In the genomic region with DNA sequence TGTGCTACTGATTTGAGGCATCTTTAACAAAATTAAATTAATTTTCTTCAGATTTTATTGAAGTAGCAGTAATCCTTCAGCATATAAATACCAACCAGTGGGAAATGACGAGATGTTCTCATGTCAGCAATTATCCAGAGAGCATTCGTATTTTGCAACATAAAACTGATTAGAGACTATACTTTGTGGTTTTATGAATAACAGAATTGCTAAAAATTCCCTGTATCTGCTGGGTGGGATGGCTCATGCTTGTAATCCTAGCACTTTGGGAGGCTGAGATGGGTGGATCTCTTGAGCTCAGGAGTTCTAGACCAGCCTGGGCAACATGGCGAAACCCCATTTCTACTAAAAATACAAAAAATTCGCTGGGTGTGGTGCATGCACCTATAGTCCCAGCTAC, we compare ENCODE assay signal across 20 cellular contexts.
DNase-seq lines count a peak whose midpoint lies in the region; ATAC-seq and TF ChIP-seq lines count a peak whose summit lies in the region.
"Had no signal": no experiment of that assay in that cellular context is flagged by ENCODE, and none has a peak within 500 bp of the region (broad histone marks: within the 10 kb centered on the region; RNA-seq: fewer than 3 reads in every experiment).

No MANE protein-coding gene starts in this region.

- POLR2A ChIA-PET in RWPE1 (lab: Yijun Ruan, JAX; ENCODE audit: low non-redundant PET): no interaction called here

- peaks cover 76% of the 10 kb centered on the region for H3K36me3 Mint-ChIP-seq in stimulated activated naive CD8-positive, alpha-beta T cell treated with anti-CD3 and anti-CD28 coated beads, Interleukin-15, Interleukin-2, amounts not matched to agents 100 ng/mL and 50 ng/mL, for 24 hours (ENCODE audit: low read depth)

- no peaks in the 10 kb centered on the region for H3K9me3 Mint-ChIP-seq in stimulated activated naive CD8-positive, alpha-beta T cell treated with anti-CD3 and anti-CD28 coated beads, Interleukin-15, Interleukin-2, amounts not matched to agents 100 ng/mL and 50 ng/mL, for 24 hours
- H3K9me3 Mint-ChIP-seq: activated CD4-positive, alpha-beta T cell treated with anti-CD3 and anti-CD28 coated beads, Interleukin-2, amount 10 ng/mL, durations not matched to agents 7 days and 5 days; stimulated activated naive B cell treated with anti-CD40 and anti-IgM and Interleukin-4, amounts not matched to agents 10 μg/mL and 1 μg/mL and 100 μg/mL, for 72 hours; T-helper 2 cell treated with Interferon-gamma antibody and Interleukin-4, amounts not matched to agents 5 μg/mL and 100 μg/mL, for 36 hours had no signal

- peaks cover 8% of the 10 kb centered on the region for H3K36me3 ChIP-seq in brain microvascular endothelial cell (replicated peaks)
- H3K36me3 ChIP-seq: ovary, thoracic aorta had no signal

- ATAC-seq in stimulated activated naive CD8-positive, alpha-beta T cell treated with anti-CD3 and anti-CD28 coated beads, Interleukin-15, Interleukin-2, amounts not matched to agents 100 U/mL and 50 U/mL, for 24 hours: no peak
- no peak for ATAC-seq in GM18505 (IDR thresholded peaks at IDR 0.05; ENCODE audit: unreplicated experiment)
- ATAC-seq in GM18868 (IDR thresholded peaks at IDR 0.05; ENCODE audit: unreplicated experiment): no peak

- DNase-seq in stimulated activated naive CD8-positive, alpha-beta T cell treated with anti-CD3 and anti-CD28 coated beads, Interleukin-15, Interleukin-2, amounts not matched to agents 100 U/mL and 50 U/mL, for 24 hours: no peak
- DNase-seq in RWPE1 (ENCODE audit: low spot score) (no peak), fibroblast of mammary gland (ENCODE audit: low read depth) (peak; percentile 41), brain microvascular endothelial cell (no peak)
- DNase-seq: activated CD4-positive, alpha-beta T cell treated with anti-CD3 and anti-CD28 coated beads, Interleukin-2, amount 10 ng/mL, durations not matched to agents 7 days and 5 days; cerebellar nuclear complex; NCI-H1092 treated with DMSO at 0.1 percent for 48 hours; NCI-H187 treated with DMSO at 0.1 percent for 48 hours; ovary; retina; RPMI8226; spleen; stimulated activated naive B cell treated with anti-CD40 and anti-IgM and Interleukin-4, amounts not matched to agents 10 μg/mL and 1 μg/mL and 100 μg/mL, for 72 hours; WERI-Rb-1 had no signal

- peak overlapping the region; percentile 65 for H3K27ac Mint-ChIP-seq in stimulated activated naive CD8-positive, alpha-beta T cell treated with anti-CD3 and anti-CD28 coated beads, Interleukin-15, Interleukin-2, amounts not matched to agents 100 ng/mL and 50 ng/mL, for 24 hours
- H3K27ac Mint-ChIP-seq: T-helper 2 cell treated with Interferon-gamma antibody and Interleukin-4, amounts not matched to agents 5 μg/mL and 100 μg/mL, for 36 hours had no signal

- TF ChIP-seq CTCF in RWPE1 (conservative IDR thresholded peaks at IDR 0.05; ENCODE audit: low read depth): no peak
- TF ChIP-seq CTCF in fibroblast of mammary gland (conservative IDR thresholded peaks at IDR 0.05; ENCODE audit: control insufficient read depth, insufficient read depth, low read depth, low read length): no peak
- no peak for TF ChIP-seq CTCF in brain microvascular endothelial cell (IDR thresholded peaks at IDR 0.05; ENCODE audit: low read depth, low read length, missing control alignments)

- H3K27ac ChIP-seq in RWPE1 (peak overlapping the region; percentile 32), brain microvascular endothelial cell (no peak overlapping the region)
- H3K27ac ChIP-seq: ovary, thoracic aorta, vagina, WERI-Rb-1 had no signal

- TF ChIP-seq POLR2A in GM18505 (IDR thresholded peaks at IDR 0.05; ENCODE audit: borderline replicate concordance, extremely low read depth, insufficient read depth, insufficient read length): no peak

- H3K4me3 ChIP-seq in fibroblast of mammary gland (ENCODE audit: control insufficient read depth, low read depth, low read length) (no peak overlapping the region), brain microvascular endothelial cell (ENCODE audit: low read depth, low read length) (no peak overlapping the region)
- H3K4me3 ChIP-seq: ovary, spleen, thoracic aorta, vagina had no signal

- H3K27me3 Mint-ChIP-seq in stimulated activated naive CD8-positive, alpha-beta T cell treated with anti-CD3 and anti-CD28 coated beads, Interleukin-15, Interleukin-2, amounts not matched to agents 100 ng/mL and 50 ng/mL, for 24 hours: no peaks in the 10 kb centered on the region
- H3K27me3 Mint-ChIP-seq: activated CD4-positive, alpha-beta T cell treated with anti-CD3 and anti-CD28 coated beads, Interleukin-2, amount 10 ng/mL, durations not matched to agents 7 days and 5 days; stimulated activated naive B cell treated with anti-CD40 and anti-IgM and Interleukin-4, amounts not matched to agents 10 μg/mL and 1 μg/mL and 100 μg/mL, for 72 hours had no signal

- peak overlapping the region; percentile 10 for H3K4me3 Mint-ChIP-seq in stimulated activated naive CD8-positive, alpha-beta T cell treated with anti-CD3 and anti-CD28 coated beads, Interleukin-15, Interleukin-2, amounts not matched to agents 100 ng/mL and 50 ng/mL, for 24 hours
- H3K4me3 Mint-ChIP-seq: activated CD4-positive, alpha-beta T cell treated with anti-CD3 and anti-CD28 coated beads, Interleukin-2, amount 10 ng/mL, durations not matched to agents 7 days and 5 days; stimulated activated naive B cell treated with anti-CD40 and anti-IgM and Interleukin-4, amounts not matched to agents 10 μg/mL and 1 μg/mL and 100 μg/mL, for 72 hours; T-helper 2 cell treated with Interferon-gamma antibody and Interleukin-4, amounts not matched to agents 5 μg/mL and 100 μg/mL, for 36 hours had no signal

- CTCF ChIA-PET in RWPE1 (lab: Yijun Ruan, JAX): no interaction called here

- peaks cover 50% of the 10 kb centered on the region for H3K4me1 Mint-ChIP-seq in stimulated activated naive CD8-positive, alpha-beta T cell treated with anti-CD3 and anti-CD28 coated beads, Interleukin-15, Interleukin-2, amounts not matched to agents 100 ng/mL and 50 ng/mL, for 24 hours (ENCODE audit: low read depth)

- in situ Hi-C loops in brain microvascular endothelial cell (cut with HindIII; ENCODE audit: low pct_ligation_motif_present, low sequenced_read_pairs): no loop called here

- H3K27me3 ChIP-seq in brain microvascular endothelial cell (replicated peaks): no peaks in the 10 kb centered on the region
- H3K27me3 ChIP-seq: ovary, spleen, vagina had no signal
